In genomic region chr1:225878282-225878681, GRCh38 we compare ENCODE assay signal across 9 cellular contexts. TPM values are rescaled to one million over a fixed set of nuclear protein-coding genes. Genes with fewer than 3 reads are reported as not detected.
DNase-seq lines count a peak whose midpoint lies in the region; ATAC-seq, FAIRE-seq and TF ChIP-seq lines count a peak whose summit lies in the region.
"Had no signal": no experiment of that assay in that cellular context is flagged by ENCODE, and none has a peak within 500 bp of the region (broad histone marks: within the 10 kb centered on the region; RNA-seq: fewer than 3 reads in every experiment).

No MANE protein-coding gene starts in this region.

- no peak overlapping the region for H2AFZ ChIP-seq in PC-9

- TF ChIP-seq CTCF in heart left ventricle (IDR thresholded peaks at IDR 0.05) (no peak), colonic mucosa (IDR thresholded peaks at IDR 0.05) (no peak), vagina (IDR thresholded peaks at IDR 0.05) (no peak), PC-9 (conservative IDR thresholded peaks at IDR 0.05) (no peak)

- no peaks in the 10 kb centered on the region for H3K9me3 Mint-ChIP-seq in naive thymus-derived CD8-positive, alpha-beta T cell

- BruUV-seq in PC-9 (replicated peaks; lab: Mats Ljungman, UMichigan) = no TSS peak

- peaks cover 68% of the 10 kb centered on the region for H3K79me2 ChIP-seq in PC-9 (ENCODE audit: low read depth)

- no peaks in the 10 kb centered on the region for H3K9me3 ChIP-seq in heart left ventricle
- no peaks in the 10 kb centered on the region for H3K9me3 ChIP-seq in colonic mucosa
- no peaks in the 10 kb centered on the region for H3K9me3 ChIP-seq in vagina
- H3K9me3 ChIP-seq in PC-9 (ENCODE audit: insufficient read depth, low read depth) = no peaks in the 10 kb centered on the region

- FAIRE-seq in GM12892 (lab: Jason Lieb, UNC) = no peak

- no peaks in the 10 kb centered on the region for H3K9me2 ChIP-seq in PC-9 (ENCODE audit: insufficient read depth)

- H3K4me3 ChIP-seq in heart left ventricle = peak overlapping the region in 1 of 12 donors; percentile 7
- H3K4me3 ChIP-seq in colonic mucosa = no peak overlapping the region
- no peak overlapping the region for H3K4me3 ChIP-seq in vagina
- no peak overlapping the region for H3K4me3 ChIP-seq in PC-9

- peaks cover 34 to 78% (median 70%) of the 10 kb centered on the region in 4 donors for H3K4me1 Mint-ChIP-seq in naive thymus-derived CD8-positive, alpha-beta T cell

- CTCF ChIA-PET in PC-9 (lab: Charles Lee) = no interaction called here

- 66 to 76% (median 73%) methylated on average over 4 of the region's 4 CpGs for WGBS in heart left ventricle, 4 donors

- H3K4me2 ChIP-seq in PC-9 = no peak overlapping the region

- H3K36me3 ChIP-seq in heart left ventricle (peaks cover 0 to 41% (median 31%) of the 10 kb centered on the region in 9 donors), colonic mucosa (no peaks in the 10 kb centered on the region), vagina (peaks cover 0 to 10% of the 10 kb centered on the region in 2 donors), PC-9 (ENCODE audit: low read depth) (peaks cover 6% of the 10 kb centered on the region; the same call in 1 of the 2 replicates)

- POLR2A ChIA-PET in naive thymus-derived CD8-positive, alpha-beta T cell (lab: Charles Lee) = interaction anchor here (0.6 to 19.1 kb wide), 8 partner anchors 13 to 100 kb away, joined by 3 to 526 read pairs (median 52); partner anchors contain the start of genes LEFTY1, PYCR2 and SRP9
- POLR2A ChIA-PET in PC-9 (lab: Charles Lee; ENCODE audit: unreplicated experiment) = no interaction called here

- peak overlapping the region in 1 of 2 donors; percentile 100 for H3K9ac ChIP-seq in colonic mucosa (ENCODE audit: low read depth in 2 of 2, low read length in 2 of 2)

- DNase-seq in heart left ventricle = no peak
- no peak for DNase-seq in cardiac septum (ENCODE audit: low spot score)
- peak; percentile 52 for DNase-seq in colonic mucosa
- DNase-seq in naive thymus-derived CD8-positive, alpha-beta T cell = no peak
- no peak for DNase-seq in vagina (ENCODE audit: extremely low spot score in 2 of 2)
- no peak for DNase-seq in GM12892 (ENCODE audit: insufficient read length)
- DNase-seq in PC-9 = no peak

- TF ChIP-seq POLR2A in heart left ventricle (IDR thresholded peaks at IDR 0.05) (no peak), vagina (IDR thresholded peaks at IDR 0.05) (no peak), GM12892 (IDR thresholded peaks at IDR 0.05; ENCODE audit: low read depth, low read length) (no peak)

- H3K4me1 ChIP-seq in heart left ventricle (peaks cover 7 to 60% (median 47%) of the 10 kb centered on the region in 12 donors), colonic mucosa (peaks cover 22% of the 10 kb centered on the region), vagina (peaks cover 51% of the 10 kb centered on the region), PC-9 (replicated peaks; ENCODE audit: insufficient read depth) (peaks cover 75% of the 10 kb centered on the region)

- peaks cover 64% of the 10 kb centered on the region for H3F3A ChIP-seq in PC-9 (ENCODE audit: insufficient read depth, low read depth)

- H3K4me3 Mint-ChIP-seq in naive thymus-derived CD8-positive, alpha-beta T cell = peak overlapping the region in 9 of 10 donors; percentile 68 to 99 (median 95)

- peaks cover 0 to 60% (median 9%) of the 10 kb centered on the region in 3 donors for H3K36me3 Mint-ChIP-seq in naive thymus-derived CD8-positive, alpha-beta T cell

- H3K27me3 Mint-ChIP-seq in naive thymus-derived CD8-positive, alpha-beta T cell = no peaks in the 10 kb centered on the region

- H3K27ac Mint-ChIP-seq in naive thymus-derived CD8-positive, alpha-beta T cell = peak overlapping the region; percentile 55 to 97 (median 92)

- no peak for ATAC-seq in heart left ventricle
- ATAC-seq in naive thymus-derived CD8-positive, alpha-beta T cell = no peak
- ATAC-seq in GM21447 (IDR thresholded peaks at IDR 0.05; ENCODE audit: unreplicated experiment) = no peak

- intact Hi-C loops in heart left ventricle (cut with DNase I) = loop anchor here in 4 of 10 donors (5.0 to 10.0 kb wide), 3 partner anchors 34 to 97 kb away; partner anchors contain the start of gene PYCR2 (in 1 of the 4)
- intact Hi-C loops in cardiac septum (cut with DNase I) = no loop called here
- intact Hi-C loops in colonic mucosa (cut with DNase I) = no loop called here
- intact Hi-C loops in vagina (cut with DNase I) = no loop called here
- intact Hi-C loops in PC-9 (cut with micrococcal nuclease; ENCODE audit: unreplicated experiment) = loop anchor here (5.0 kb wide), 1 partner anchor 221 kb away; no protein-coding TSS in a partner anchor

- H3K27ac ChIP-seq in heart left ventricle (peak overlapping the region in 10 of 12 donors; percentile 29 to 89 (median 47)), colonic mucosa (peak overlapping the region; percentile 85), vagina (peak overlapping the region; percentile 16), PC-9 (no peak overlapping the region)

- no peaks in the 10 kb centered on the region for H3K27me3 ChIP-seq in heart left ventricle
- no peaks in the 10 kb centered on the region for H3K27me3 ChIP-seq in colonic mucosa
- no peaks in the 10 kb centered on the region for H3K27me3 ChIP-seq in vagina
- H3K27me3 ChIP-seq in PC-9 (ENCODE audit: insufficient read depth, low read depth) = no peaks in the 10 kb centered on the region

- 0 out of 2 replicates have a peak, but pooled peaks cover 12% of the 10 kb centered on the region for H4K20me1 ChIP-seq in PC-9 (ENCODE audit: insufficient read depth)

RNA-seq across cellular contexts. Expression of gene TMEM63A, which starts 3.9 kb away (rescaled TPM):
- total RNA-seq in heart left ventricle (10 to 100 TPM; 14.4 to 42.7 (median 25.3) TPM), cardiac septum (21.4 TPM), colonic mucosa (100 to 1,000 TPM; 124 to 165 TPM), vagina (38.1 TPM), PC-9 (2021) (115 and 126 TPM in 2 replicates)
- polyA plus RNA-seq in heart left ventricle = 10 to 100 TPM; 13.7 to 37.3 TPM
- 100 to 1,000 TPM; 427 to 436 TPM for total RNA-seq in naive thymus-derived CD8-positive, alpha-beta T cell
- polyA plus RNA-seq in naive thymus-derived CD8-positive, alpha-beta T cell = 10 to 100 TPM; 34.4 to 53.5 (median 45.1) TPM
- 18.7 TPM for polyA plus RNA-seq in GM12892 (2012; ENCODE audit: missing spikeins)

RNA-seq across cellular contexts. Expression of gene LEFTY1, which starts 10.7 kb away (rescaled TPM):
- total RNA-seq in heart left ventricle (under 1 TPM in 4 of 9 donors, not detected in 5; 0.19 to 0.77 (median 0.30) TPM), cardiac septum (not detected), colonic mucosa (100 to 1,000 TPM; 201 to 211 TPM), vagina (not detected), PC-9 (2021) (not detected in 2 replicates)
- under 1 TPM in 1 of 2 donors, not detected in 1; 0.65 TPM for polyA plus RNA-seq in heart left ventricle
- total RNA-seq in naive thymus-derived CD8-positive, alpha-beta T cell = not detected
- polyA plus RNA-seq in naive thymus-derived CD8-positive, alpha-beta T cell = under 1 TPM in 1 of 3 donors, not detected in 2; 0.22 TPM
- polyA plus RNA-seq in GM12892 (2012; ENCODE audit: missing spikeins) = not detected
- total RNA-seq: kidney epithelial cell had no signal

RNA-seq across cellular contexts. Expression of gene PYCR2, which starts 45.8 kb away (rescaled TPM):
- 10 to 100 TPM; 53.6 to 82.4 (median 65.1) TPM for total RNA-seq in heart left ventricle
- polyA plus RNA-seq in heart left ventricle = 10 to 100 TPM; 62.0 to 89.0 TPM
- total RNA-seq in cardiac septum = 68.6 TPM
- 10 to 100 TPM; 34.0 to 61.6 TPM for total RNA-seq in colonic mucosa
- total RNA-seq in naive thymus-derived CD8-positive, alpha-beta T cell = 100 to 1,000 TPM; 132 to 153 TPM
- 100 to 1,000 TPM in 2 of 3 donors, 10 to 100 TPM in 1; 75.0 to 152 (median 121) TPM for polyA plus RNA-seq in naive thymus-derived CD8-positive, alpha-beta T cell
- 47.4 TPM for total RNA-seq in vagina
- 48.3 TPM for polyA plus RNA-seq in GM12892 (2012; ENCODE audit: missing spikeins)
- total RNA-seq in PC-9 (2021) = 100 and 112 TPM in 2 replicates

Comparison
In these comparisons a context has a peak if more than half of its experiments do, and no peak if none do; other contexts are left out.
1. RNA of gene LEFTY1, which starts 10.7 kb away (total RNA-seq): 201 to 211 TPM in colonic mucosa; not detected in naive thymus-derived CD8-positive, alpha-beta T cell, 0.19 to 0.77 TPM in heart left ventricle, not detected in cardiac septum (single experiment), not detected in vagina (single experiment) and not detected in PC-9; every median in the first group is over 100 times any median in the second.